Comparison of ENCODE assay signal across 9 cellular contexts in the genomic region with DNA sequence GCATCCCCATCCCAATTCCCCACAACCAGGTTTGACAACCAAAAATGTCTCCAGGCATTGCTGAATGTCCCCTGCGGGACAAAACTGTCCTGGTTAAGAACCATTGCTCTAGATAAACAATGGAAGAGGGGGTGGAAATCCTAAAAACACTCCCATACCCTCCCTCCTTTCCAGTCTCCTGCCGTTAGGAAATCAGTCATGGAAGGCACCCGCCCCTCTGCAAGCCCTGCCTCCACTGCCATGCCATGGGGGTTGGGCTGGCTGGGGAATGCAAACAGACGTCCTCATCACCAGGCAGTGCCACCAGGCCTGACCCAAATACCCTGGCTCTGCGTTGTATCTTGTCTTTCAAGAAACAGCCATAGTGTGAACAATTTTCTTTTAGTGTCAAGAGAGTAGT.
DNase-seq lines count a peak whose midpoint lies in the region; ATAC-seq and TF ChIP-seq lines count a peak whose summit lies in the region.
"Had no signal": no experiment of that assay in that cellular context is flagged by ENCODE, and none has a peak within 500 bp of the region (broad histone marks: within the 10 kb centered on the region; RNA-seq: fewer than 3 reads in every experiment).

No MANE protein-coding gene starts in this region.

- POLR2A ChIA-PET in HEK293 (lab: Yijun Ruan, JAX), result interaction anchor here (0.5 to 1.0 kb wide), 2 partner anchors 12 to 345 kb away, joined by 3 to 4 read pairs; no protein-coding TSS in a partner anchor

- ATAC-seq in HG03571 (IDR thresholded peaks at IDR 0.05; ENCODE audit: unreplicated experiment) (no peak), HG02763 (IDR thresholded peaks at IDR 0.05; ENCODE audit: unreplicated experiment) (no peak), GM19328 (IDR thresholded peaks at IDR 0.05; ENCODE audit: unreplicated experiment) (no peak)

- H3K36me3 ChIP-seq in HEK293 (ENCODE audit: control insufficient read depth in 2 of 2, insufficient read depth in 1 of 2, low read length in 2 of 2), result no peaks in the 10 kb centered on the region

- no peak overlapping the region for H3K4me3 ChIP-seq in HEK293 (ENCODE audit: low read depth, low read length)

- H3K4me1 ChIP-seq in HEK293 (ENCODE audit: control insufficient read depth, insufficient read depth, low read length), result peaks cover 29% of the 10 kb centered on the region

- TF ChIP-seq CTCF in HEK293 (tag by site-specific recombination; IDR thresholded peaks at IDR 0.05), result no peak

- no peaks in the 10 kb centered on the region for H3K9me3 ChIP-seq in HEK293 (ENCODE audit: control insufficient read depth, insufficient read depth, low read depth, low read length)

- peak; percentile 36 for DNase-seq in AG08395 (ENCODE audit: low spot score)
- DNase-seq in midbrain (lab: John Stamatoyannopoulos, UW), result peak; percentile 75
- DNase-seq in COR-L47 (lab: John Stamatoyannopoulos, UW), result no peak
- DNase-seq: NK-92 treated with Interleukin-12 subunit alpha and Interleukin-12 subunit beta, amount 100 ng/mL, for 24 hours had no signal

- CTCF ChIA-PET in HEK293 (lab: Yijun Ruan, JAX), result interaction anchor here (0.8 to 1.8 kb wide), 4 partner anchors 16 to 74 kb away, joined by 3 to 9 read pairs (median 4); no protein-coding TSS in a partner anchor

- no peak overlapping the region for H3K27ac ChIP-seq in HEK293 (ENCODE audit: extremely low read depth, low read depth, low read length)
- H3K27ac ChIP-seq in cingulate gyrus (ENCODE audit: low read depth, low read length), result peak overlapping the region; percentile 99

TF ChIP-seq in HEK293, 187 proteins besides CTCF, POLR2A, EP300 and RAD21 (continues in another document):
- TF ChIP-seq WT1 (tag by site-specific recombination; IDR thresholded peaks at IDR 0.05) (peak; percentile 65; the same call in 1 of the 2 replicates), ZBTB11 (tag by site-specific recombination; conservative IDR thresholded peaks at IDR 0.05; ENCODE audit: low read depth) (no peak), ZNF548 (tag by site-specific recombination; IDR thresholded peaks at IDR 0.05) (no peak), SP2 (tag by site-specific recombination; IDR thresholded peaks at IDR 0.05) (0 out of 2 replicates have a peak, but pooled peaks have one; percentile 27), ZNF596 (tag by site-specific recombination; IDR thresholded peaks at IDR 0.05) (no peak), ZNF670 (tag by site-specific recombination; IDR thresholded peaks at IDR 0.05; ENCODE audit: low read depth) (no peak), ZNF10 (tag by site-specific recombination; IDR thresholded peaks at IDR 0.05) (no peak), ZSCAN18 (tag by site-specific recombination; IDR thresholded peaks at IDR 0.05) (no peak), IKZF3 (tag by site-specific recombination; IDR thresholded peaks at IDR 0.05) (0 out of 2 replicates have a peak, but pooled peaks have one; percentile 26), SP7 (tag by site-specific recombination; IDR thresholded peaks at IDR 0.05) (no peak), ZNF555 (tag by site-specific recombination; conservative IDR thresholded peaks at IDR 0.05) (no peak), ZNF621 (tag by site-specific recombination; IDR thresholded peaks at IDR 0.05) (no peak), ZNF654 (tag by site-specific recombination; IDR thresholded peaks at IDR 0.05; ENCODE audit: low read depth) (no peak), ZNF530 (tag by site-specific recombination; IDR thresholded peaks at IDR 0.05; ENCODE audit: low read depth) (no peak), ZNF138 (tag by site-specific recombination; IDR thresholded peaks at IDR 0.05; ENCODE audit: borderline replicate concordance) (no peak), ZNF23 (tag by site-specific recombination; IDR thresholded peaks at IDR 0.05; ENCODE audit: borderline replicate concordance) (no peak), ZNF416 (tag by site-specific recombination; IDR thresholded peaks at IDR 0.05) (no peak), KLF1 (tag by site-specific recombination; IDR thresholded peaks at IDR 0.05) (no peak), ZBTB21 (tag by site-specific recombination; IDR thresholded peaks at IDR 0.05) (no peak)
- TF ChIP-seq, protein P1, sequence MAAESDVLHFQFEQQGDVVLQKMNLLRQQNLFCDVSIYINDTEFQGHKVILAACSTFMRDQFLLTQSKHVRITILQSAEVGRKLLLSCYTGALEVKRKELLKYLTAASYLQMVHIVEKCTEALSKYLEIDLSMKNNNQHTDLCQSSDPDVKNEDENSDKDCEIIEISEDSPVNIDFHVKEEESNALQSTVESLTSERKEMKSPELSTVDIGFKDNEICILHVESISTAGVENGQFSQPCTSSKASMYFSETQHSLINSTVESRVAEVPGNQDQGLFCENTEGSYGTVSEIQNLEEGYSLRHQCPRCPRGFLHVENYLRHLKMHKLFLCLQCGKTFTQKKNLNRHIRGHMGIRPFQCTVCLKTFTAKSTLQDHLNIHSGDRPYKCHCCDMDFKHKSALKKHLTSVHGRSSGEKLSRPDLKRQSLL (tag by site-specific recombination; IDR thresholded peaks at IDR 0.05), result no peak
- TF ChIP-seq, protein P2, sequence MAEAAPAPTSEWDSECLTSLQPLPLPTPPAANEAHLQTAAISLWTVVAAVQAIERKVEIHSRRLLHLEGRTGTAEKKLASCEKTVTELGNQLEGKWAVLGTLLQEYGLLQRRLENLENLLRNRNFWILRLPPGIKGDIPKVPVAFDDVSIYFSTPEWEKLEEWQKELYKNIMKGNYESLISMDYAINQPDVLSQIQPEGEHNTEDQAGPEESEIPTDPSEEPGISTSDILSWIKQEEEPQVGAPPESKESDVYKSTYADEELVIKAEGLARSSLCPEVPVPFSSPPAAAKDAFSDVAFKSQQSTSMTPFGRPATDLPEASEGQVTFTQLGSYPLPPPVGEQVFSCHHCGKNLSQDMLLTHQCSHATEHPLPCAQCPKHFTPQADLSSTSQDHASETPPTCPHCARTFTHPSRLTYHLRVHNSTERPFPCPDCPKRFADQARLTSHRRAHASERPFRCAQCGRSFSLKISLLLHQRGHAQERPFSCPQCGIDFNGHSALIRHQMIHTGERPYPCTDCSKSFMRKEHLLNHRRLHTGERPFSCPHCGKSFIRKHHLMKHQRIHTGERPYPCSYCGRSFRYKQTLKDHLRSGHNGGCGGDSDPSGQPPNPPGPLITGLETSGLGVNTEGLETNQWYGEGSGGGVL (tag by site-specific recombination; IDR thresholded peaks at IDR 0.05), result peak; percentile 68
- TF ChIP-seq, protein P3, sequence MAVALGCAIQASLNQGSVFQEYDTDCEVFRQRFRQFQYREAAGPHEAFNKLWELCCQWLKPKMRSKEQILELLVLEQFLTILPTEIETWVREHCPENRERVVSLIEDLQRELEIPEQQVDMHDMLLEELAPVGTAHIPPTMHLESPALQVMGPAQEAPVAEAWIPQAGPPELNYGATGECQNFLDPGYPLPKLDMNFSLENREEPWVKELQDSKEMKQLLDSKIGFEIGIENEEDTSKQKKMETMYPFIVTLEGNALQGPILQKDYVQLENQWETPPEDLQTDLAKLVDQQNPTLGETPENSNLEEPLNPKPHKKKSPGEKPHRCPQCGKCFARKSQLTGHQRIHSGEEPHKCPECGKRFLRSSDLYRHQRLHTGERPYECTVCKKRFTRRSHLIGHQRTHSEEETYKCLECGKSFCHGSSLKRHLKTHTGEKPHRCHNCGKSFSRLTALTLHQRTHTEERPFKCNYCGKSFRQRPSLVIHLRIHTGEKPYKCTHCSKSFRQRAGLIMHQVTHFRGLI (tag by site-specific recombination; IDR thresholded peaks at IDR 0.05), result peak; percentile 74; the same call in 1 of the 2 replicates
